8 cellular contexts compared by ENCODE assay signal in genomic region chr10:93496322-93497041, GRCh38. TPM values are rescaled to one million over a fixed set of nuclear protein-coding genes. Genes with fewer than 3 reads are reported as not detected.
A peak's percentile ranks its signal among the peaks of the same experiment; 100 is the strongest.
DNase-seq lines count a peak whose midpoint lies in the region; ATAC-seq and TF ChIP-seq lines count a peak whose summit lies in the region.

TSS of gene CEP55 (plus strand) at chr10:93496612. CDS start at chr10:93500052, 3,440 bp downstream.

- in situ Hi-C loops in SK-MEL-5 (cut with HindIII; ENCODE audit: low pct_unique_long_range_greater_than_20kb, low sequenced_read_pairs) = no loop called here

- TF ChIP-seq CTCF in HFF-Myc (IDR thresholded peaks at IDR 0.05; ENCODE audit: low read depth, low read length, missing control alignments) (no peak), gastroesophageal sphincter (IDR thresholded peaks at IDR 0.05) (no peak), suprapubic skin (IDR thresholded peaks at IDR 0.05) (no peak)

- no peaks in the 10 kb centered on the region for H3K27me3 ChIP-seq in gastroesophageal sphincter
- no peaks in the 10 kb centered on the region for H3K27me3 ChIP-seq in suprapubic skin

- TF ChIP-seq POLR2A in gastroesophageal sphincter (IDR thresholded peaks at IDR 0.05) = no peak
- no peak for TF ChIP-seq POLR2A in suprapubic skin (IDR thresholded peaks at IDR 0.05)

- H3K9me3 ChIP-seq in gastroesophageal sphincter (no peaks in the 10 kb centered on the region), suprapubic skin (no peaks in the 10 kb centered on the region)

- H3K4me3 ChIP-seq in HFF-Myc (replicated peaks; ENCODE audit: low read depth, low read length) (peak within 1 kb of the TSS; percentile 82), gastroesophageal sphincter (peak within 1 kb of the TSS; percentile 45 to 65), suprapubic skin (peak within 1 kb of the TSS; percentile 73)

- H3K4me1 ChIP-seq in gastroesophageal sphincter (peaks cover 0 to 12% (median 4%) of the 10 kb centered on the region in 3 donors), suprapubic skin (peaks cover 15% of the 10 kb centered on the region)

- peak within 1 kb of the TSS in 3 of 4 donors; percentile 64 to 76 (median 72) for H3K27ac ChIP-seq in gastroesophageal sphincter
- peak within 1 kb of the TSS; percentile 60 for H3K27ac ChIP-seq in suprapubic skin

- peak; percentile 100 for ATAC-seq in gastroesophageal sphincter

- WGBS in gastroesophageal sphincter (ENCODE audit: low coverage in 1 of 2), 2 donors = 2 to 4% methylated on average over 10 of the region's 68 CpGs
- WGBS in suprapubic skin = under 1% methylated on average over 17 of the region's 68 CpGs

- no peak for TF ChIP-seq EP300 in gastroesophageal sphincter (IDR thresholded peaks at IDR 0.05)
- TF ChIP-seq EP300 in suprapubic skin (IDR thresholded peaks at IDR 0.05) = no peak

- DNase-seq in GM03348 (ENCODE audit: low spot score) (peak; percentile 98), HFF-Myc (ENCODE audit: extremely low read depth, low read depth) (peak; percentile 63), NAMALWA (ENCODE audit: low spot score) (peak; percentile 96), SK-MEL-5 (ENCODE audit: low read depth, low spot score) (peak; percentile 88), nucleus accumbens (lab: John Stamatoyannopoulos, UW) (peak; percentile 23 to 97 (median 86)), suprapubic skin (ENCODE audit: low spot score in 2 of 2) (peak; percentile 96 to 97)
- peak; percentile 78 to 94 (median 89) for DNase-seq in activated naive CD4-positive, alpha-beta T cell (lab: John Stamatoyannopoulos, UW)

- no peaks in the 10 kb centered on the region for H3K36me3 ChIP-seq in gastroesophageal sphincter
- H3K36me3 ChIP-seq in suprapubic skin = no peaks in the 10 kb centered on the region

RNA-seq across cellular contexts. Expression of gene CEP55, which starts in this region (rescaled TPM):
- total RNA-seq in SK-MEL-5 (2014; rRNA removed; shearing (Covaris generic)) = 30.1 and 30.3 TPM in 2 replicates
- polyA plus RNA-seq in SK-MEL-5 (2015; cell fraction: cytosol; rRNA removed) = 23.2 and 28.4 TPM in 2 replicates
- polyA plus RNA-seq in SK-MEL-5 (2015; cell fraction: nucleus; rRNA removed) = 11.1 and 17.3 TPM in 2 replicates
- total RNA-seq in gastroesophageal sphincter (1 to 10 TPM in 1 of 4 donors, under 1 TPM in 2, not detected in 1; 0.13 to 3.6 (median 0.35) TPM), suprapubic skin (1 to 10 TPM; 1.4 to 4.3 (median 2.8) TPM)

Comparison
In these comparisons a context has a peak if more than half of its experiments do, and no peak if none do; other contexts are left out.
1. Peak in every context shown above with its lines: DNase-seq, ATAC-seq, H3K4me3 ChIP-seq and H3K27ac ChIP-seq.